In the genomic region with DNA sequence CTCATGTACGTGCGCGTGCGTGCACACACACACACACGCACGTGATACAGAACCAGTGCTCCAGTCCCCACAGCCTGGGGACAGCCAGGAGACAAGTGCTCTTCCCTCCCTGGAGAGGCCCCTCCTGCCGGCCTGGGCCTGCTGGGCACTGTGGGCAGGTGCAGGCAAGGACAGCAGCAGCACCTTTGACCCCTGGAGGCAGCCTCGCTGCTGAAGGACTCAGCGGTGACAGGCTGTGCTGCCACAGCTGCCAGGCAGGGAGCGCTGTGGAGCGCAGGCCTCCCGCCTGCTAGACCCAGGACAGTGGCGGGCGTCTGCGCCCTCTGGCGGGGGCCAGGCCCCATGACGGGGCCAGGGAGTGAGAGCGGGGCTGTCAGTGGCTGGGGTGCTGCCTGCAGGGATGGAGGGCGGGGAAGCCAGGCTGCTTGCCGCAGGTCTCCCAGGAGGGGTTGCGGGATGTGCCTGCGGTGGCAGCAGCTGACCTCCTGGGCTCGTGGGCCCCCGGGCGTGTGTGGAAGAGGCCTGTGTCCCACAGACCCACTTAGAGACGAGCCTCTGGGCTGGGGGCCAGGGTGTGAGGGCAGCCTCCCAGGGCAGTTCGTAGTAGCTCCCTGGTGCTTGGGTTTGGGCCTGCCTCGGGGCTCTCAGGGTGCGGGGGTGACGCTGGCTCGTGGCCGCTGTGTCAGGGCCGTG, we compare ENCODE assay signal across 1 cellular context.
A peak's percentile ranks its signal among the peaks of the same experiment; 100 is the strongest.
TF ChIP-seq lines count a peak whose summit lies in the region.

No MANE protein-coding gene starts in this region.

TF ChIP-seq in HepG2, 621 proteins besides CTCF, POLR2A, EP300 and RAD21 (continued from another document and continues in another):
- TF ChIP-seq LCORL (IDR thresholded peaks at IDR 0.05) (no peak), LCORL (CRISPR knock-in tag; IDR thresholded peaks at IDR 0.05) (peak; percentile 95), ZNF788 (CRISPR knock-in tag; IDR thresholded peaks at IDR 0.05; ENCODE audit: borderline replicate concordance) (peak; percentile 97), ZFY (CRISPR knock-in tag; IDR thresholded peaks at IDR 0.05) (peak; percentile 87), ZNF839 (CRISPR knock-in tag; IDR thresholded peaks at IDR 0.05; ENCODE audit: borderline replicate concordance) (peak; percentile 95; the same call in 1 of the 2 replicates), HOXA5 (CRISPR knock-in tag; IDR thresholded peaks at IDR 0.05) (peak; percentile 99), NFIB (CRISPR knock-in tag; IDR thresholded peaks at IDR 0.05; ENCODE audit: borderline replicate concordance) (no peak), ZNF841 (CRISPR knock-in tag; IDR thresholded peaks at IDR 0.05; ENCODE audit: borderline replicate concordance) (no peak), ZC3H13 (CRISPR knock-in tag; IDR thresholded peaks at IDR 0.05) (peak; percentile 86), ZNF563 (CRISPR knock-in tag; IDR thresholded peaks at IDR 0.05) (peak; percentile 66; the same call in 1 of the 2 replicates), SMAD9 (CRISPR knock-in tag; IDR thresholded peaks at IDR 0.05) (0 out of 2 replicates have a peak, but pooled peaks have one; percentile 73), BRD4 (CRISPR knock-in tag; IDR thresholded peaks at IDR 0.05) (peak; percentile 92), ZNF441 (CRISPR knock-in tag; IDR thresholded peaks at IDR 0.05; ENCODE audit: borderline replicate concordance) (peak; percentile 73), ZEB1 (IDR thresholded peaks at IDR 0.05; ENCODE audit: insufficient replicate concordance, low read depth) (no peak), ZBTB7A (CRISPR knock-in tag; IDR thresholded peaks at IDR 0.05) (peak; percentile 95; the same call in 1 of the 2 replicates), ZKSCAN8 (CRISPR knock-in tag; IDR thresholded peaks at IDR 0.05; ENCODE audit: borderline replicate concordance) (peak; percentile 94; the same call in 1 of the 2 replicates), ZNF83 (CRISPR knock-in tag; IDR thresholded peaks at IDR 0.05; ENCODE audit: borderline replicate concordance) (peak; percentile 96), HOXA3 (CRISPR knock-in tag; IDR thresholded peaks at IDR 0.05) (peak; percentile 96), ZNF570 (CRISPR knock-in tag; IDR thresholded peaks at IDR 0.05; ENCODE audit: borderline replicate concordance) (no peak), FOXP1 (IDR thresholded peaks at IDR 0.05) (no peak), FOXP1 (CRISPR knock-in tag; IDR thresholded peaks at IDR 0.05) (peak; percentile 28; the same call in 1 of the 2 replicates), ZNF772 (CRISPR knock-in tag; IDR thresholded peaks at IDR 0.05) (peak; percentile 78), RFX3 (CRISPR knock-in tag; IDR thresholded peaks at IDR 0.05) (no peak; the same call in 1 of the 2 replicates), NCOA2 (CRISPR knock-in tag; IDR thresholded peaks at IDR 0.05) (peak; percentile 77), ZNF816 (CRISPR knock-in tag; IDR thresholded peaks at IDR 0.05; ENCODE audit: borderline replicate concordance) (no peak), ZNF337 (CRISPR knock-in tag; IDR thresholded peaks at IDR 0.05; ENCODE audit: borderline replicate concordance, low read depth) (peak; percentile 93; the same call in 1 of the 2 replicates), ZNF10 (CRISPR knock-in tag; IDR thresholded peaks at IDR 0.05; ENCODE audit: borderline replicate concordance, low read depth) (no peak), AHR (CRISPR knock-in tag; IDR thresholded peaks at IDR 0.05) (peak; percentile 96), DNMT1 (CRISPR knock-in tag; IDR thresholded peaks at IDR 0.05) (peak; percentile 98), KAT7 (CRISPR knock-in tag; IDR thresholded peaks at IDR 0.05; ENCODE audit: borderline replicate concordance) (peak; percentile 98), NFRKB (IDR thresholded peaks at IDR 0.05) (no peak), ZZZ3 (CRISPR knock-in tag; IDR thresholded peaks at IDR 0.05; ENCODE audit: borderline replicate concordance) (peak; percentile 79; the same call in 1 of the 2 replicates), ZNF775 (CRISPR knock-in tag; IDR thresholded peaks at IDR 0.05; ENCODE audit: borderline replicate concordance) (peak; percentile 53; the same call in 1 of the 2 replicates), TSC22D2 (CRISPR knock-in tag; IDR thresholded peaks at IDR 0.05; ENCODE audit: borderline replicate concordance) (peak; percentile 77; the same call in 1 of the 2 replicates), YEATS4 (CRISPR knock-in tag; IDR thresholded peaks at IDR 0.05; ENCODE audit: borderline replicate concordance) (peak; percentile 82; the same call in 1 of the 2 replicates), FOXA1 (IDR thresholded peaks at IDR 0.05) (no peak), FOXA1 (CRISPR knock-in tag; IDR thresholded peaks at IDR 0.05) (peak; percentile 53; the same call in 1 of the 2 replicates), HNF4G (IDR thresholded peaks at IDR 0.05; ENCODE audit: borderline replicate concordance, low read depth, low read length) (peak; percentile 86), HNF4G (CRISPR knock-in tag; IDR thresholded peaks at IDR 0.05; ENCODE audit: borderline replicate concordance, low read depth) (peak; percentile 94)
- TF ChIP-seq, protein P1, sequence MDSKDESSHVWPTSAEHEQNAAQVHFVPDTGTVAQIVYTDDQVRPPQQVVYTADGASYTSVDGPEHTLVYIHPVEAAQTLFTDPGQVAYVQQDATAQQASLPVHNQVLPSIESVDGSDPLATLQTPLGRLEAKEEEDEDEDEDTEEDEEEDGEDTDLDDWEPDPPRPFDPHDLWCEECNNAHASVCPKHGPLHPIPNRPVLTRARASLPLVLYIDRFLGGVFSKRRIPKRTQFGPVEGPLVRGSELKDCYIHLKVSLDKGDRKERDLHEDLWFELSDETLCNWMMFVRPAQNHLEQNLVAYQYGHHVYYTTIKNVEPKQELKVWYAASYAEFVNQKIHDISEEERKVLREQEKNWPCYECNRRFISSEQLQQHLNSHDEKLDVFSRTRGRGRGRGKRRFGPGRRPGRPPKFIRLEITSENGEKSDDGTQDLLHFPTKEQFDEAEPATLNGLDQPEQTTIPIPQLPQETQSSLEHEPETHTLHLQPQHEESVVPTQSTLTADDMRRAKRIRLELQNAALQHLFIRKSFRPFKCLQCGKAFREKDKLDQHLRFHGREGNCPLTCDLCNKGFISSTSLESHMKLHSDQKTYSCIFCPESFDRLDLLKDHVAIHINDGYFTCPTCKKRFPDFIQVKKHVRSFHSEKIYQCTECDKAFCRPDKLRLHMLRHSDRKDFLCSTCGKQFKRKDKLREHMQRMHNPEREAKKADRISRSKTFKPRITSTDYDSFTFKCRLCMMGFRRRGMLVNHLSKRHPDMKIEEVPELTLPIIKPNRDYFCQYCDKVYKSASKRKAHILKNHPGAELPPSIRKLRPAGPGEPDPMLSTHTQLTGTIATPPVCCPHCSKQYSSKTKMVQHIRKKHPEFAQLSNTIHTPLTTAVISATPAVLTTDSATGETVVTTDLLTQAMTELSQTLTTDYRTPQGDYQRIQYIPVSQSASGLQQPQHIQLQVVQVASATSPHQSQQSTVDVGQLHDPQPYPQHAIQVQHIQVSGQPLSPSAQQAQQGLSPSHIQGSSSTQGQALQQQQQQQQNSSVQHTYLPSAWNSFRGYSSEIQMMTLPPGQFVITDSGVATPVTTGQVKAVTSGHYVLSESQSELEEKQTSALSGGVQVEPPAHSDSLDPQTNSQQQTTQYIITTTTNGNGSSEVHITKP (CRISPR knock-in tag; IDR thresholded peaks at IDR 0.05; ENCODE audit: low read depth): no peak
- TF ChIP-seq, protein P2, sequence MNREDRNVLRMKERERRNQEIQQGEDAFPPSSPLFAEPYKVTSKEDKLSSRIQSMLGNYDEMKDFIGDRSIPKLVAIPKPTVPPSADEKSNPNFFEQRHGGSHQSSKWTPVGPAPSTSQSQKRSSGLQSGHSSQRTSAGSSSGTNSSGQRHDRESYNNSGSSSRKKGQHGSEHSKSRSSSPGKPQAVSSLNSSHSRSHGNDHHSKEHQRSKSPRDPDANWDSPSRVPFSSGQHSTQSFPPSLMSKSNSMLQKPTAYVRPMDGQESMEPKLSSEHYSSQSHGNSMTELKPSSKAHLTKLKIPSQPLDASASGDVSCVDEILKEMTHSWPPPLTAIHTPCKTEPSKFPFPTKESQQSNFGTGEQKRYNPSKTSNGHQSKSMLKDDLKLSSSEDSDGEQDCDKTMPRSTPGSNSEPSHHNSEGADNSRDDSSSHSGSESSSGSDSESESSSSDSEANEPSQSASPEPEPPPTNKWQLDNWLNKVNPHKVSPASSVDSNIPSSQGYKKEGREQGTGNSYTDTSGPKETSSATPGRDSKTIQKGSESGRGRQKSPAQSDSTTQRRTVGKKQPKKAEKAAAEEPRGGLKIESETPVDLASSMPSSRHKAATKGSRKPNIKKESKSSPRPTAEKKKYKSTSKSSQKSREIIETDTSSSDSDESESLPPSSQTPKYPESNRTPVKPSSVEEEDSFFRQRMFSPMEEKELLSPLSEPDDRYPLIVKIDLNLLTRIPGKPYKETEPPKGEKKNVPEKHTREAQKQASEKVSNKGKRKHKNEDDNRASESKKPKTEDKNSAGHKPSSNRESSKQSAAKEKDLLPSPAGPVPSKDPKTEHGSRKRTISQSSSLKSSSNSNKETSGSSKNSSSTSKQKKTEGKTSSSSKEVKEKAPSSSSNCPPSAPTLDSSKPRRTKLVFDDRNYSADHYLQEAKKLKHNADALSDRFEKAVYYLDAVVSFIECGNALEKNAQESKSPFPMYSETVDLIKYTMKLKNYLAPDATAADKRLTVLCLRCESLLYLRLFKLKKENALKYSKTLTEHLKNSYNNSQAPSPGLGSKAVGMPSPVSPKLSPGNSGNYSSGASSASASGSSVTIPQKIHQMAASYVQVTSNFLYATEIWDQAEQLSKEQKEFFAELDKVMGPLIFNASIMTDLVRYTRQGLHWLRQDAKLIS (CRISPR knock-in tag; IDR thresholded peaks at IDR 0.05): peak; percentile 87; the same call in 1 of the 2 replicates
- TF ChIP-seq, protein P3, sequence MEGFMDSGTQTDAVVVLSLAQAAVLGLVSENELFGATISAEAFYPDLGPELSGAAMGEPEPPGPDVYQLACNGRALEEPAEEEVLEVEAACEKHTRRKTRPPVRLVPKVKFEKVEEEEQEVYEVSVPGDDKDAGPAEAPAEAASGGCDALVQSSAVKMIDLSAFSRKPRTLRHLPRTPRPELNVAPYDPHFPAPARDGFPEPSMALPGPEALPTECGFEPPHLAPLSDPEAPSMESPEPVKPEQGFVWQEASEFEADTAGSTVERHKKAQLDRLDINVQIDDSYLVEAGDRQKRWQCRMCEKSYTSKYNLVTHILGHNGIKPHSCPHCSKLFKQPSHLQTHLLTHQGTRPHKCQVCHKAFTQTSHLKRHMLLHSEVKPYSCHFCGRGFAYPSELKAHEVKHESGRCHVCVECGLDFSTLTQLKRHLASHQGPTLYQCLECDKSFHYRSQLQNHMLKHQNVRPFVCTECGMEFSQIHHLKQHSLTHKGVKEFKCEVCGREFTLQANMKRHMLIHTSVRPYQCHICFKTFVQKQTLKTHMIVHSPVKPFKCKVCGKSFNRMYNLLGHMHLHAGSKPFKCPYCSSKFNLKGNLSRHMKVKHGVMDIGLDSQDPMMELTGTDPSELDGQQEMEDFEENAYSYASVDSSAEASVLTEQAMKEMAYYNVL (CRISPR knock-in tag; IDR thresholded peaks at IDR 0.05; ENCODE audit: borderline replicate concordance): peak; percentile 92; the same call in 1 of the 2 replicates
- TF ChIP-seq, protein P4, sequence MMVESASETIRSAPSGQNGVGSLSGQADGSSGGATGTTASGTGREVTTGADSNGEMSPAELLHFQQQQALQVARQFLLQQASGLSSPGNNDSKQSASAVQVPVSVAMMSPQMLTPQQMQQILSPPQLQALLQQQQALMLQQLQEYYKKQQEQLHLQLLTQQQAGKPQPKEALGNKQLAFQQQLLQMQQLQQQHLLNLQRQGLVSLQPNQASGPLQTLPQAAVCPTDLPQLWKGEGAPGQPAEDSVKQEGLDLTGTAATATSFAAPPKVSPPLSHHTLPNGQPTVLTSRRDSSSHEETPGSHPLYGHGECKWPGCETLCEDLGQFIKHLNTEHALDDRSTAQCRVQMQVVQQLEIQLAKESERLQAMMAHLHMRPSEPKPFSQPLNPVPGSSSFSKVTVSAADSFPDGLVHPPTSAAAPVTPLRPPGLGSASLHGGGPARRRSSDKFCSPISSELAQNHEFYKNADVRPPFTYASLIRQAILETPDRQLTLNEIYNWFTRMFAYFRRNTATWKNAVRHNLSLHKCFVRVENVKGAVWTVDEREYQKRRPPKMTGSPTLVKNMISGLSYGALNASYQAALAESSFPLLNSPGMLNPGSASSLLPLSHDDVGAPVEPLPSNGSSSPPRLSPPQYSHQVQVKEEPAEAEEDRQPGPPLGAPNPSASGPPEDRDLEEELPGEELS (CRISPR knock-in tag; IDR thresholded peaks at IDR 0.05): peak; percentile 81
- TF ChIP-seq, protein P5, sequence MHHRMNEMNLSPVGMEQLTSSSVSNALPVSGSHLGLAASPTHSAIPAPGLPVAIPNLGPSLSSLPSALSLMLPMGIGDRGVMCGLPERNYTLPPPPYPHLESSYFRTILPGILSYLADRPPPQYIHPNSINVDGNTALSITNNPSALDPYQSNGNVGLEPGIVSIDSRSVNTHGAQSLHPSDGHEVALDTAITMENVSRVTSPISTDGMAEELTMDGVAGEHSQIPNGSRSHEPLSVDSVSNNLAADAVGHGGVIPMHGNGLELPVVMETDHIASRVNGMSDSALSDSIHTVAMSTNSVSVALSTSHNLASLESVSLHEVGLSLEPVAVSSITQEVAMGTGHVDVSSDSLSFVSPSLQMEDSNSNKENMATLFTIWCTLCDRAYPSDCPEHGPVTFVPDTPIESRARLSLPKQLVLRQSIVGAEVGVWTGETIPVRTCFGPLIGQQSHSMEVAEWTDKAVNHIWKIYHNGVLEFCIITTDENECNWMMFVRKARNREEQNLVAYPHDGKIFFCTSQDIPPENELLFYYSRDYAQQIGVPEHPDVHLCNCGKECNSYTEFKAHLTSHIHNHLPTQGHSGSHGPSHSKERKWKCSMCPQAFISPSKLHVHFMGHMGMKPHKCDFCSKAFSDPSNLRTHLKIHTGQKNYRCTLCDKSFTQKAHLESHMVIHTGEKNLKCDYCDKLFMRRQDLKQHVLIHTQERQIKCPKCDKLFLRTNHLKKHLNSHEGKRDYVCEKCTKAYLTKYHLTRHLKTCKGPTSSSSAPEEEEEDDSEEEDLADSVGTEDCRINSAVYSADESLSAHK (CRISPR knock-in tag; IDR thresholded peaks at IDR 0.05; ENCODE audit: borderline replicate concordance): no peak
- TF ChIP-seq, protein P6, sequence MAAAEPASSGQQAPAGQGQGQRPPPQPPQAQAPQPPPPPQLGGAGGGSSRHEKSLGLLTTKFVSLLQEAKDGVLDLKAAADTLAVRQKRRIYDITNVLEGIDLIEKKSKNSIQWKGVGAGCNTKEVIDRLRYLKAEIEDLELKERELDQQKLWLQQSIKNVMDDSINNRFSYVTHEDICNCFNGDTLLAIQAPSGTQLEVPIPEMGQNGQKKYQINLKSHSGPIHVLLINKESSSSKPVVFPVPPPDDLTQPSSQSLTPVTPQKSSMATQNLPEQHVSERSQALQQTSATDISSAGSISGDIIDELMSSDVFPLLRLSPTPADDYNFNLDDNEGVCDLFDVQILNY (CRISPR knock-in tag; conservative IDR thresholded peaks at IDR 0.05): peak; percentile 63; the same call in 1 of the 2 replicates
- TF ChIP-seq, protein P7, sequence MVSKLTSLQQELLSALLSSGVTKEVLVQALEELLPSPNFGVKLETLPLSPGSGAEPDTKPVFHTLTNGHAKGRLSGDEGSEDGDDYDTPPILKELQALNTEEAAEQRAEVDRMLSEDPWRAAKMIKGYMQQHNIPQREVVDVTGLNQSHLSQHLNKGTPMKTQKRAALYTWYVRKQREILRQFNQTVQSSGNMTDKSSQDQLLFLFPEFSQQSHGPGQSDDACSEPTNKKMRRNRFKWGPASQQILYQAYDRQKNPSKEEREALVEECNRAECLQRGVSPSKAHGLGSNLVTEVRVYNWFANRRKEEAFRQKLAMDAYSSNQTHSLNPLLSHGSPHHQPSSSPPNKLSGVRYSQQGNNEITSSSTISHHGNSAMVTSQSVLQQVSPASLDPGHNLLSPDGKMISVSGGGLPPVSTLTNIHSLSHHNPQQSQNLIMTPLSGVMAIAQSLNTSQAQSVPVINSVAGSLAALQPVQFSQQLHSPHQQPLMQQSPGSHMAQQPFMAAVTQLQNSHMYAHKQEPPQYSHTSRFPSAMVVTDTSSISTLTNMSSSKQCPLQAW (CRISPR knock-in tag; IDR thresholded peaks at IDR 0.05): peak; percentile 97
